ENCODE assay signal across 1 cellular context in genomic region chr16:78743556-78743955, GRCh38.
TF ChIP-seq lines count a peak whose summit lies in the region.

No MANE protein-coding gene starts in this region.

TF ChIP-seq in GM12878, 131 proteins besides CTCF, POLR2A, EP300 and RAD21 (continued from another document):
- no peak for TF ChIP-seq BRCA1 (IDR thresholded peaks at IDR 0.05; ENCODE audit: low read depth, low read length)
- no peak for TF ChIP-seq CEBPB (IDR thresholded peaks at IDR 0.05; ENCODE audit: borderline replicate concordance in 1 of 2, low read depth in 2 of 2, low read length in 2 of 2)
- no peak for TF ChIP-seq IKZF2 (IDR thresholded peaks at IDR 0.05)
- no peak for TF ChIP-seq SUZ12 (IDR thresholded peaks at IDR 0.05; ENCODE audit: unreplicated experiment)
- TF ChIP-seq TCF7 (IDR thresholded peaks at IDR 0.05; ENCODE audit: borderline replicate concordance) = no peak
- TF ChIP-seq PAX5 (IDR thresholded peaks at IDR 0.05; ENCODE audit: borderline replicate concordance, low read depth, low read length) = no peak
- no peak for TF ChIP-seq POLR2AphosphoS5 (IDR thresholded peaks at IDR 0.05; ENCODE audit: low read length)
- TF ChIP-seq BMI1 (IDR thresholded peaks at IDR 0.05; ENCODE audit: borderline replicate concordance) = no peak
- no peak for TF ChIP-seq SMARCA5 (IDR thresholded peaks at IDR 0.05)
- no peak for TF ChIP-seq NR2C2 (IDR thresholded peaks at IDR 0.05; ENCODE audit: borderline replicate concordance, control insufficient read depth, insufficient read length, low read depth)
- TF ChIP-seq ZNF24 (IDR thresholded peaks at IDR 0.05) = no peak
- TF ChIP-seq SPI1 (IDR thresholded peaks at IDR 0.05; ENCODE audit: borderline replicate concordance, insufficient read depth, low read depth, low read length) = no peak
- no peak for TF ChIP-seq ZNF622 (IDR thresholded peaks at IDR 0.05)
TF ChIP-seq in GM12878: peak in this region for 0.
